ENCODE assay signal across 28 cellular contexts in genomic region chr4:24315056-24315455, GRCh38.
"Had no signal": no experiment of that assay in that cellular context is flagged by ENCODE, and none has a peak within 500 bp of the region (broad histone marks: within the 10 kb centered on the region; RNA-seq: fewer than 3 reads in every experiment).

No MANE protein-coding gene starts in this region.

- DNase-seq: heart right ventricle; hippocampal formation; kidney; left ventricle myocardium inferior; mesendoderm; mucosa of descending colon; naive thymus-derived CD4-positive, alpha-beta T cell; ovary; retina; right cardiac atrium; stimulated activated CD4-positive, alpha-beta T cell treated with anti-CD3 and anti-CD28 coated beads, Interleukin-12 subunit alpha, Interleukin-12 subunit beta, amount 100 ng/mL, for 4 hours; stimulated activated CD4-positive, alpha-beta T cell treated with anti-CD3 and anti-CD28 coated beads, Interleukin-15, amount 100 ng/mL, for 24 hours; stimulated activated CD4-positive, alpha-beta T cell treated with anti-CD3 and anti-CD28 coated beads, Interleukin-2, amount 100 ng/mL, for 24 hours; stimulated activated CD4-positive, alpha-beta T cell treated with anti-CD3 and anti-CD28 coated beads, Interleukin-4, amount 100 ng/mL, for 1 hour; stimulated activated naive B cell treated with anti-CD40 and anti-IgM and Interleukin-4, amounts not matched to agents 10 μg/mL and 1 μg/mL and 100 μg/mL, for 72 hours; stimulated activated naive CD8-positive, alpha-beta T cell treated with anti-CD3 and anti-CD28 coated beads, Interleukin-15, Interleukin-2, amounts not matched to agents 100 U/mL and 50 U/mL, for 24 hours; stomach; testis; thyroid gland; transverse colon; upper lobe of right lung had no signal

- H3K27me3 Mint-ChIP-seq: natural killer cell treated with Interleukin-12 subunit alpha and Interleukin-12 subunit beta and Interleukin-15 and Interleukin-18, amount 100 ng/mL, for 72 hours; stimulated activated naive B cell treated with anti-CD40 and anti-IgM and Interleukin-4, amounts not matched to agents 10 μg/mL and 1 μg/mL and 100 μg/mL, for 72 hours had no signal

- ATAC-seq: heart right ventricle; mucosa of descending colon; naive thymus-derived CD4-positive, alpha-beta T cell; natural killer cell treated with Interleukin-12 subunit alpha and Interleukin-12 subunit beta and Interleukin-15 and Interleukin-18, amount 100 ng/mL, for 72 hours; right cardiac atrium; sciatic nerve; stimulated activated naive B cell treated with anti-CD40 and anti-IgM and Interleukin-4, amounts not matched to agents 10 μg/mL and 1 μg/mL and 100 μg/mL, for 72 hours; stimulated activated naive CD8-positive, alpha-beta T cell treated with anti-CD3 and anti-CD28 coated beads, Interleukin-15, Interleukin-2, amounts not matched to agents 100 U/mL and 50 U/mL, for 24 hours; upper lobe of right lung had no signal

- H3K4me1 ChIP-seq: prostate gland, stomach, testis, thyroid gland, transverse colon, upper lobe of right lung had no signal

- H3K36me3 Mint-ChIP-seq: mesothelial cell of epicardium; naive thymus-derived CD4-positive, alpha-beta T cell; natural killer cell treated with Interleukin-12 subunit alpha and Interleukin-12 subunit beta and Interleukin-15 and Interleukin-18, amount 100 ng/mL, for 72 hours; stimulated activated naive B cell treated with anti-CD40 and anti-IgM and Interleukin-4, amounts not matched to agents 10 μg/mL and 1 μg/mL and 100 μg/mL, for 72 hours had no signal

- H3K4me3 ChIP-seq: heart right ventricle, left ventricle myocardium inferior, lung, mucosa of descending colon, ovary, prostate gland, skin epidermis, stomach, testis, thyroid gland, transverse colon, upper lobe of right lung had no signal

- H3K4me3 Mint-ChIP-seq: mesothelial cell of epicardium; naive thymus-derived CD4-positive, alpha-beta T cell; natural killer cell treated with Interleukin-12 subunit alpha and Interleukin-12 subunit beta and Interleukin-15 and Interleukin-18, amount 100 ng/mL, for 72 hours; stimulated activated naive B cell treated with anti-CD40 and anti-IgM and Interleukin-4, amounts not matched to agents 10 μg/mL and 1 μg/mL and 100 μg/mL, for 72 hours had no signal

- H3K9me3 ChIP-seq: heart right ventricle, left ventricle myocardium inferior, mucosa of descending colon, ovary, prostate gland, stomach, testis, thyroid gland, transverse colon, upper lobe of right lung had no signal

- FAIRE-seq: kidney, urothelium cell line had no signal

- H3K27ac ChIP-seq: heart right ventricle, left ventricle myocardium inferior, ovary, prostate gland, skin epidermis, stomach, testis, thyroid gland, transverse colon, upper lobe of right lung had no signal

- H3K36me3 ChIP-seq: heart right ventricle, left ventricle myocardium inferior, ovary, prostate gland, stomach, thyroid gland, transverse colon, upper lobe of right lung had no signal

- H3K4me1 Mint-ChIP-seq: naive thymus-derived CD4-positive, alpha-beta T cell; stimulated activated naive B cell treated with anti-CD40 and anti-IgM and Interleukin-4, amounts not matched to agents 10 μg/mL and 1 μg/mL and 100 μg/mL, for 72 hours had no signal

- H3K27me3 ChIP-seq: heart right ventricle, ovary, stomach, testis, thyroid gland, transverse colon, upper lobe of right lung had no signal

- H3K27ac Mint-ChIP-seq: mesothelial cell of epicardium; naive thymus-derived CD4-positive, alpha-beta T cell; natural killer cell treated with Interleukin-12 subunit alpha and Interleukin-12 subunit beta and Interleukin-15 and Interleukin-18, amount 100 ng/mL, for 72 hours; stimulated activated naive B cell treated with anti-CD40 and anti-IgM and Interleukin-4, amounts not matched to agents 10 μg/mL and 1 μg/mL and 100 μg/mL, for 72 hours had no signal
